ENCODE assay signal across 8 cellular contexts in genomic region chr11:777288-778255, GRCh38. TPM values are rescaled to one million over a fixed set of nuclear protein-coding genes. Genes with fewer than 3 reads are reported as not detected.
A peak's percentile ranks its signal among the peaks of the same experiment; 100 is the strongest.
DNase-seq lines count a peak whose midpoint lies in the region; FAIRE-seq and TF ChIP-seq lines count a peak whose summit lies in the region.

Gene GATD1 (minus strand): TSS chr11:777487. CDS start chr11:777462, 25 bp downstream.

- H3K4me1 Mint-ChIP-seq in H9 = peaks cover 22 to 29% of the 10 kb centered on the region in 2 experiments

- peaks cover 17% of the 10 kb centered on the region for H3K23me2 ChIP-seq in H9 (ENCODE audit: insufficient read length, low read depth, low read length, poor library complexity, severe bottlenecking)

- no peak within 1 kb of the TSS for H4K8ac ChIP-seq in H9 (replicated peaks; ENCODE audit: insufficient read length, low read depth, low read length)

- peak within 1 kb of the TSS; percentile 84 for H3K14ac ChIP-seq in H9 (ENCODE audit: insufficient read depth, low read length)

- H2AFZ ChIP-seq in H9 (ENCODE audit: low read length) (no peak within 1 kb of the TSS), MM.1S (ENCODE audit: low read length) (peak within 1 kb of the TSS; percentile 91)

- no peak within 1 kb of the TSS for H3T11ph ChIP-seq in H9 (ENCODE audit: low read length)

- no peaks in the 10 kb centered on the region for H3K9me3 ChIP-seq in H9 (ENCODE audit: control insufficient read depth, low read depth, low read length)
- no peaks in the 10 kb centered on the region for H3K9me3 ChIP-seq in MM.1S (replicated peaks; ENCODE audit: insufficient read depth, low read length)
- H3K9me3 ChIP-seq in neutrophil = no peaks in the 10 kb centered on the region

- H2BK12ac ChIP-seq in H9 (ENCODE audit: insufficient read length, low read depth, low read length) = no peak within 1 kb of the TSS

- H4K91ac ChIP-seq in H9 (ENCODE audit: insufficient read length, low read depth, low read length) = no peak within 1 kb of the TSS

- peaks cover 12% of the 10 kb centered on the region for H3K79me1 ChIP-seq in H9 (ENCODE audit: insufficient read depth, low read depth, low read length, poor library complexity, severe bottlenecking)

- no peak within 1 kb of the TSS for H3K4ac ChIP-seq in H9 (ENCODE audit: low read depth, low read length)

- H4K20me1 ChIP-seq in H9 (ENCODE audit: control insufficient read depth, insufficient read depth, insufficient read length) (no peaks in the 10 kb centered on the region), MM.1S (ENCODE audit: insufficient read depth, low read length) (no peaks in the 10 kb centered on the region; the same call in 1 of the 2 replicates)

- H2BK20ac ChIP-seq in H9 (ENCODE audit: low read depth, low read length, poor library complexity, severe bottlenecking) = no peak within 1 kb of the TSS

- H2AK5ac ChIP-seq in H9 (ENCODE audit: insufficient read length, low read length) = peak within 1 kb of the TSS; percentile 15

- no peaks in the 10 kb centered on the region; the same call in 1 of the 2 replicates for H3K4me1 ChIP-seq in H9 (ENCODE audit: insufficient read depth, low read length)
- peaks cover 3% of the 10 kb centered on the region; the same call in 1 of the 2 replicates for H3K4me1 ChIP-seq in MM.1S (ENCODE audit: low read length)
- H3K4me1 ChIP-seq in neutrophil (ENCODE audit: control insufficient read depth in 1 of 2, insufficient read depth in 1 of 2, low read depth in 1 of 2, low read length in 1 of 2) = peaks cover 20 to 21% of the 10 kb centered on the region in 2 experiments

- FAIRE-seq in frontal cortex (lab: Jason Lieb, UNC) = no peak

- H3F3A ChIP-seq in MM.1S (ENCODE audit: insufficient read depth, low read length) = no peaks in the 10 kb centered on the region

- H2BK5ac ChIP-seq in H9 (ENCODE audit: insufficient read length, low read length) = no peak within 1 kb of the TSS

- H2BK120ac ChIP-seq in H9 (ENCODE audit: low read depth, low read length, poor library complexity, severe bottlenecking) = no peak within 1 kb of the TSS

- H3K9ac ChIP-seq in H9 (ENCODE audit: extremely low read depth, insufficient read length, low read length) (peak within 1 kb of the TSS; percentile 68), MM.1S (ENCODE audit: low read length) (peak within 1 kb of the TSS; percentile 90)

- no CpG with 5 or more reads among the region's 110 CpGs for WGBS in H9 (ENCODE audit: extremely low coverage, insufficient read length, low lambda C conversion rate)

- H3K4me3 Mint-ChIP-seq in H9 = peak within 1 kb of the TSS; percentile 82 to 91

- H3K27ac ChIP-seq in H9 (ENCODE audit: insufficient read length, low read depth, low read length) = no peak within 1 kb of the TSS
- H3K27ac ChIP-seq in MM.1S (ENCODE audit: low read length) = peak within 1 kb of the TSS; percentile 0; the same call in 1 of the 2 replicates
- H3K27ac ChIP-seq in neutrophil = peak within 1 kb of the TSS; percentile 75
- peak within 1 kb of the TSS; percentile 84 for H3K27ac ChIP-seq in substantia nigra (ENCODE audit: low read depth, low read length, poor library complexity, severe bottlenecking)

- peaks cover 4% of the 10 kb centered on the region; the same call in 1 of the 2 replicates for H3K79me2 ChIP-seq in H9 (ENCODE audit: insufficient read depth, low read length)
- H3K79me2 ChIP-seq in MM.1S (ENCODE audit: low read length) = peaks cover 61% of the 10 kb centered on the region

- no peak within 1 kb of the TSS for H4K5ac ChIP-seq in H9 (ENCODE audit: insufficient read length, low read depth, low read length)

- no peaks in the 10 kb centered on the region for H3K9me3 Mint-ChIP-seq in H9

- H3K36me3 ChIP-seq in MM.1S (replicated peaks; ENCODE audit: insufficient read depth, low read length) (peaks cover 4% of the 10 kb centered on the region), neutrophil (peaks cover 4% of the 10 kb centered on the region)

- in situ Hi-C loops in G401 (cut with HindIII; ENCODE audit: low sequenced_read_pairs) (no loop called here), SK-MEL-5 (cut with HindIII; ENCODE audit: low pct_unique_long_range_greater_than_20kb, low sequenced_read_pairs) (no loop called here)

- H3K27me3 Mint-ChIP-seq in H9 (ENCODE audit: low read depth) = no peaks in the 10 kb centered on the region

- H3K9me2 ChIP-seq in MM.1S (replicated peaks; ENCODE audit: insufficient read depth, low read length) = no peaks in the 10 kb centered on the region

- H3K4me2 ChIP-seq in H9 (ENCODE audit: insufficient read depth, insufficient read length, low read length) (peak within 1 kb of the TSS; percentile 78), MM.1S (ENCODE audit: low read depth, low read length) (peak within 1 kb of the TSS; percentile 95)

- H3K27ac Mint-ChIP-seq in H9 = peak within 1 kb of the TSS; percentile 53 to 88 (median 59); a peak in 6 of 7 replicates

- peak within 1 kb of the TSS; percentile 69 for H3K18ac ChIP-seq in H9 (ENCODE audit: insufficient read length, low read depth, low read length)

- no peak for TF ChIP-seq CTCF in H9 (conservative IDR thresholded peaks at IDR 0.05)
- no peak for TF ChIP-seq CTCF in MM.1S (IDR thresholded peaks at IDR 0.05; ENCODE audit: low read length)
- TF ChIP-seq CTCF in neutrophil (IDR thresholded peaks at IDR 0.05) = peak; percentile 32

- DNase-seq in G401 (ENCODE audit: low spot score) = peak; percentile 79
- DNase-seq in H9 = peak; percentile 91
- peak; percentile 93 for DNase-seq in MM.1S
- DNase-seq in SK-MEL-5 (ENCODE audit: low read depth, low spot score) = peak; percentile 85
- peak; percentile 86 to 94 (median 87) for DNase-seq in activated naive CD4-positive, alpha-beta T cell (lab: John Stamatoyannopoulos, UW)
- peak; percentile 100 for DNase-seq in frontal cortex (ENCODE audit: low spot score in 2 of 2)
- peak in 47 of 49 donors; percentile 51 to 95 (median 82) for DNase-seq in substantia nigra (lab: John Stamatoyannopoulos, UW)

- H2BK15ac ChIP-seq in H9 (ENCODE audit: low read depth, low read length) = no peak within 1 kb of the TSS

- H3K36me3 Mint-ChIP-seq in H9 (ENCODE audit: insufficient read depth in 1 of 3, low read depth in 3 of 3) = peaks cover 4 to 17% (median 13%) of the 10 kb centered on the region in 3 experiments; a peak in 6 of 7 replicates

- H3K27me3 ChIP-seq in H9 (ENCODE audit: insufficient read depth, low read length) (no peaks in the 10 kb centered on the region), MM.1S (replicated peaks; ENCODE audit: insufficient read depth, low read length) (no peaks in the 10 kb centered on the region), neutrophil (no peaks in the 10 kb centered on the region)

- peak within 1 kb of the TSS; percentile 92 for H3K4me3 ChIP-seq in MM.1S (ENCODE audit: low read length)
- H3K4me3 ChIP-seq in neutrophil (ENCODE audit: low read depth in 1 of 2, low read length in 1 of 2) = peak within 1 kb of the TSS; percentile 68 to 95

- no peak within 1 kb of the TSS for H3K23ac ChIP-seq in H9 (ENCODE audit: insufficient read length, low read depth, low read length)

- no peak within 1 kb of the TSS for H3K56ac ChIP-seq in H9 (ENCODE audit: insufficient read length, low read depth, low read length)

RNA-seq across cellular contexts. Expression of gene GATD1, which starts in this region (rescaled TPM):
- total RNA-seq in G401 (2014; rRNA removed; shearing (Covaris generic)) = 56.6 and 63.4 TPM in 2 replicates
- total RNA-seq in H9 (2021) = 51.5 and 60.0 TPM in 2 replicates
- total RNA-seq in SK-MEL-5 (2014; rRNA removed; shearing (Covaris generic)) = 22.8 and 23.0 TPM in 2 replicates
- polyA plus RNA-seq in SK-MEL-5 (2015; cell fraction: cytosol; rRNA removed) = 68.8 and 77.9 TPM in 2 replicates
- 156 and 217 TPM in 2 replicates for polyA plus RNA-seq in SK-MEL-5 (2015; cell fraction: nucleus; rRNA removed)
- total RNA-seq in frontal cortex = 21.2 TPM
